ENCODE assay signal across 27 cellular contexts in the genomic region with DNA sequence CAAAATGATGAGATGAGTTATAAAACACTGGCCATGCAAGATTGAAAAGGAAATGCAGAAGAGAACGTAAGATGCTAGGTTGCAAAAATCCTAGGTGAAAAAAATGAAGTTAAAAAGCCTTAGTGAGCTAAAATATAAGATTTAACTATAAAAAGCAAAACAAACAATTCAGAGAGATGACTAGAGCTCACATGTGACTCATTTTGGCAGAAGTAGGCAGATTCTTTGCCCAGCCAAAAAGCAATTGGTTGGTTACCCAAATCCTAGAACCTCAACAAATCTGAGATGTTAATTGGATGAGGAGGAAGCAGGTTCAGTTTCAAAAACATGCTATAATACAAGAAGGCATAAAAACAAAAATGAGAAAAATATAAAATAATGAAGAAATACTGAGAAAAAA.
DNase-seq lines count a peak whose midpoint lies in the region; ATAC-seq and TF ChIP-seq lines count a peak whose summit lies in the region.
"Had no signal": no experiment of that assay in that cellular context is flagged by ENCODE, and none has a peak within 500 bp of the region (broad histone marks: within the 10 kb centered on the region; RNA-seq: fewer than 3 reads in every experiment).

No MANE protein-coding gene starts in this region.

- no peaks in the 10 kb centered on the region for H3K36me3 Mint-ChIP-seq in naive thymus-derived CD8-positive, alpha-beta T cell
- H3K36me3 Mint-ChIP-seq: CD8-positive, alpha-beta T cell; IgD-negative memory B cell; immature natural killer cell; stimulated activated memory B cell treated with anti-CD40 and anti-IgM and Interleukin-4, amounts not matched to agents 10 μg/mL and 1 μg/mL and 100 μg/mL, for 72 hours had no signal

- peaks cover 0 to 23% (median 7%) of the 10 kb centered on the region in 5 donors for H3K27me3 Mint-ChIP-seq in naive thymus-derived CD8-positive, alpha-beta T cell
- H3K27me3 Mint-ChIP-seq: activated CD4-positive, alpha-beta memory T cell treated with anti-CD3 and anti-CD28 coated beads, Interleukin-2, amount 10 ng/mL, durations not matched to agents 7 days and 5 days had no signal

- H3K9me3 ChIP-seq in HAP-1: no peaks in the 10 kb centered on the region
- H3K9me3 ChIP-seq: prostate gland, testis, vagina had no signal

- POLR2A ChIA-PET in naive thymus-derived CD8-positive, alpha-beta T cell (lab: Charles Lee): no interaction called here

- no peak for TF ChIP-seq CTCF in cardiac fibroblast (IDR thresholded peaks at IDR 0.05; ENCODE audit: low read depth, low read length)

- H3K4me3 ChIP-seq in cardiac fibroblast (replicated peaks in 1 of 2; ENCODE audit: low read depth in 2 of 2, low read length in 2 of 2) (no peak overlapping the region), HAP-1 (no peak overlapping the region)
- H3K4me3 ChIP-seq: hepatocyte, prostate gland, skin epidermis, testis, vagina had no signal

- no peak for ATAC-seq in naive thymus-derived CD8-positive, alpha-beta T cell
- no peak for ATAC-seq in HG03520 (IDR thresholded peaks at IDR 0.05; ENCODE audit: unreplicated experiment)
- no peak for ATAC-seq in HG03378 (IDR thresholded peaks at IDR 0.05; ENCODE audit: unreplicated experiment)
- ATAC-seq: CD8-positive, alpha-beta T cell; stimulated activated memory B cell treated with anti-CD40 and anti-IgM and Interleukin-4, amounts not matched to agents 10 μg/mL and 1 μg/mL and 100 μg/mL, for 72 hours had no signal

- no peaks in the 10 kb centered on the region for H3K36me3 ChIP-seq in HAP-1 (replicated peaks)
- H3K36me3 ChIP-seq: prostate gland, vagina had no signal

- DNase-seq in AG20443 (ENCODE audit: low spot score) (peak; percentile 58), M059J (ENCODE audit: low read depth) (peak; percentile 28), cardiac fibroblast (ENCODE audit: low read depth in 2 of 2) (peak; percentile 28 to 66), kidney tubule cell (ENCODE audit: low spot score) (peak; percentile 13), HAP-1 (ENCODE audit: low spot score in 2 of 2) (no peak)
- no peak for DNase-seq in naive thymus-derived CD8-positive, alpha-beta T cell
- DNase-seq: activated CD4-positive, alpha-beta memory T cell treated with anti-CD3 and anti-CD28 coated beads, Interleukin-2, amount 10 ng/mL, durations not matched to agents 7 days and 5 days; activated CD4-positive, CD25-positive, alpha-beta regulatory T cell; activated gamma-delta T cell treated with Interleukin-2 at 50 U/mL for 16 hours; activated T-cell treated with anti-CD3 and anti-CD28 coated beads for 4 hours; CD8-positive, alpha-beta T cell; dermis blood vessel endothelial cell; foreskin melanocyte; immature natural killer cell; NCI-H1436 treated with DMSO at 0.1 percent for 48 hours; NCI-H69; Right ventricle myocardium superior; stimulated activated CD4-positive, alpha-beta T cell treated with anti-CD3 and anti-CD28 coated beads, Interleukin-2, amount 100 ng/mL, for 24 hours; testis had no signal

- in situ Hi-C loops in HAP-1 (cut with MboI; ENCODE audit: low sequenced_read_pairs): no loop called here

- H3K9me3 Mint-ChIP-seq in naive thymus-derived CD8-positive, alpha-beta T cell: no peaks in the 10 kb centered on the region
- H3K9me3 Mint-ChIP-seq: activated CD4-positive, alpha-beta memory T cell treated with anti-CD3 and anti-CD28 coated beads, Interleukin-2, amount 10 ng/mL, durations not matched to agents 7 days and 5 days; CD8-positive, alpha-beta T cell; stimulated activated memory B cell treated with anti-CD40 and anti-IgM and Interleukin-4, amounts not matched to agents 10 μg/mL and 1 μg/mL and 100 μg/mL, for 72 hours had no signal

- H3K27me3 ChIP-seq in HAP-1 (ENCODE audit: low read depth): peaks cover 5% of the 10 kb centered on the region; the same call in 1 of the 2 replicates
- H3K27me3 ChIP-seq: hepatocyte, testis, vagina had no signal

- no peaks in the 10 kb centered on the region for H3K4me1 ChIP-seq in HAP-1
- H3K4me1 ChIP-seq: prostate gland, testis, vagina had no signal

- H3K4me3 Mint-ChIP-seq in naive thymus-derived CD8-positive, alpha-beta T cell: no peak overlapping the region
- H3K4me3 Mint-ChIP-seq: activated CD4-positive, alpha-beta memory T cell treated with anti-CD3 and anti-CD28 coated beads, Interleukin-2, amount 10 ng/mL, durations not matched to agents 7 days and 5 days; CD8-positive, alpha-beta T cell; IgD-negative memory B cell; immature natural killer cell; stimulated activated memory B cell treated with anti-CD40 and anti-IgM and Interleukin-4, amounts not matched to agents 10 μg/mL and 1 μg/mL and 100 μg/mL, for 72 hours had no signal

- H3K4me1 Mint-ChIP-seq in naive thymus-derived CD8-positive, alpha-beta T cell: no peaks in the 10 kb centered on the region
- H3K4me1 Mint-ChIP-seq: activated CD4-positive, alpha-beta memory T cell treated with anti-CD3 and anti-CD28 coated beads, Interleukin-2, amount 10 ng/mL, durations not matched to agents 7 days and 5 days; immature natural killer cell; stimulated activated memory B cell treated with anti-CD40 and anti-IgM and Interleukin-4, amounts not matched to agents 10 μg/mL and 1 μg/mL and 100 μg/mL, for 72 hours had no signal

- H3K27ac Mint-ChIP-seq in naive thymus-derived CD8-positive, alpha-beta T cell: no peak overlapping the region
- H3K27ac Mint-ChIP-seq: activated CD4-positive, alpha-beta memory T cell treated with anti-CD3 and anti-CD28 coated beads, Interleukin-2, amount 10 ng/mL, durations not matched to agents 7 days and 5 days; CD8-positive, alpha-beta T cell; IgD-negative memory B cell; immature natural killer cell; stimulated activated memory B cell treated with anti-CD40 and anti-IgM and Interleukin-4, amounts not matched to agents 10 μg/mL and 1 μg/mL and 100 μg/mL, for 72 hours had no signal

Comparison
In these comparisons a context has a peak if more than half of its experiments do, and no peak if none do; other contexts are left out.
1. DNase-seq: peak in AG20443 (single experiment), M059J (single experiment), cardiac fibroblast (2 of 2) and kidney tubule cell (single experiment); none in naive thymus-derived CD8-positive, alpha-beta T cell (0 of 10) and HAP-1 (0 of 2).